24 cellular contexts compared by ENCODE assay signal in the genomic region with DNA sequence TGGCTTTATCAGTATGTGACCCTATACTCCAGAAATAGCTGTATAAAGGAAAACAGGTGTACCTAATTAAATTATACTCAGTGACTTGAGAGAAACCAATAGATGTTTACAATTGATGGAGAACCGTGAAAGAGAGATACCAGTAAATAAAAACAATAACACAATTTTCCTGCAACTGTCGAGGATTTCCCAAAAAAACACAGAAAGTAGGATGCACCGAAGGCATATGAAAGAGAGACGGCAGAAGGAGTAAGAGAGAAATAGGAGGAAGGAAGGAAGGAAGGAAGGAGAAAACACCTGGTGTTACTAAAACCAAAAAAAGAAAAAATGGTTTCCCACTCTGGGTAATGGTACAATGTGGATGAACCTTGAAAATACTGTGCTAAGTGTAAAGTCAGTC. TPM values are rescaled to one million over a fixed set of nuclear protein-coding genes. Genes with fewer than 3 reads are reported as not detected.
A peak's percentile ranks its signal among the peaks of the same experiment; 100 is the strongest.
DNase-seq lines count a peak whose midpoint lies in the region; ATAC-seq and TF ChIP-seq lines count a peak whose summit lies in the region.
"Had no signal": no experiment of that assay in that cellular context is flagged by ENCODE, and none has a peak within 500 bp of the region (broad histone marks: within the 10 kb centered on the region; RNA-seq: fewer than 3 reads in every experiment).

No MANE protein-coding gene starts in this region.

- TF ChIP-seq POLR2A in erythroblast (IDR thresholded peaks at IDR 0.05; ENCODE audit: low read length), result no peak

- TF ChIP-seq CTCF in fibroblast of villous mesenchyme (IDR thresholded peaks at IDR 0.05; ENCODE audit: insufficient read depth, low read depth, low read length), result no peak

- H3K4me1 ChIP-seq in right cardiac atrium (ENCODE audit: control insufficient read depth, insufficient read depth, low read length), result no peaks in the 10 kb centered on the region
- H3K4me1 ChIP-seq: BE2C, BLaER1 had no signal

- no peaks in the 10 kb centered on the region for H3K27me3 Mint-ChIP-seq in T-helper 2 cell treated with Interferon-gamma antibody and Interleukin-4, amounts not matched to agents 5 μg/mL and 100 μg/mL, for 36 hours (ENCODE audit: low read depth)
- H3K27me3 Mint-ChIP-seq: CD4-positive, CD25-positive, alpha-beta regulatory T cell had no signal

- no peaks in the 10 kb centered on the region for H3K27me3 ChIP-seq in right cardiac atrium (ENCODE audit: control insufficient read depth, insufficient read depth)
- H3K27me3 ChIP-seq: BLaER1 had no signal

- H3K4me3 Mint-ChIP-seq in T-helper 2 cell treated with Interferon-gamma antibody and Interleukin-4, amounts not matched to agents 5 μg/mL and 100 μg/mL, for 36 hours, result no peak overlapping the region
- H3K4me3 Mint-ChIP-seq: CD14-positive monocyte; CD4-positive, alpha-beta memory T cell; CD4-positive, CD25-positive, alpha-beta regulatory T cell; CD8-positive, alpha-beta memory T cell had no signal

- no peak overlapping the region for H3K27ac Mint-ChIP-seq in T-helper 2 cell treated with Interferon-gamma antibody and Interleukin-4, amounts not matched to agents 5 μg/mL and 100 μg/mL, for 36 hours
- H3K27ac Mint-ChIP-seq: CD14-positive monocyte; CD4-positive, CD25-positive, alpha-beta regulatory T cell; CD8-positive, alpha-beta memory T cell had no signal

- ATAC-seq in right cardiac atrium, result no peak
- ATAC-seq in left colon, result no peak

- peaks cover 4% of the 10 kb centered on the region for H3K9me3 ChIP-seq in right cardiac atrium (ENCODE audit: control insufficient read depth, low read length)
- H3K9me3 ChIP-seq: BE2C had no signal

- no peak overlapping the region for H3K4me3 ChIP-seq in fibroblast of villous mesenchyme (ENCODE audit: low read depth, low read length)
- H3K4me3 ChIP-seq in right cardiac atrium (ENCODE audit: low read length), result no peak overlapping the region
- H3K4me3 ChIP-seq: BLaER1 had no signal

- H3K36me3 Mint-ChIP-seq in T-helper 2 cell treated with Interferon-gamma antibody and Interleukin-4, amounts not matched to agents 5 μg/mL and 100 μg/mL, for 36 hours (ENCODE audit: low read depth), result no peaks in the 10 kb centered on the region
- H3K36me3 Mint-ChIP-seq: CD14-positive monocyte had no signal

- DNase-seq in Daoy (ENCODE audit: low read depth), result peak; percentile 38
- DNase-seq in RPMI7951 (ENCODE audit: low read depth), result peak; percentile 34
- DNase-seq in fibroblast of villous mesenchyme (ENCODE audit: low read depth), result peak; percentile 2
- peak; percentile 40 for DNase-seq in iPS DF 19.7 (ENCODE audit: low read depth, low spot score)
- no peak for DNase-seq in T-helper 2 cell treated with Interferon-gamma antibody and Interleukin-4, amounts not matched to agents 5 μg/mL and 100 μg/mL, for 36 hours (ENCODE audit: low spot score)
- no peak for DNase-seq in right cardiac atrium
- no peak for DNase-seq in left colon
- no peak for DNase-seq in erythroblast (lab: John Stamatoyannopoulos, UW)
- DNase-seq: 8988T; ACHN; BE2C; C1 segment of cervical spinal cord; CD4-positive, alpha-beta memory T cell; CD4-positive, CD25-positive, alpha-beta regulatory T cell; CD8-positive, alpha-beta memory T cell; COR-L47; DMS 273 treated with DMSO at 0.1 percent for 48 hours; DMS153; DMS53; DMS79; DND-41; GF-D8 had no signal

- H3K9me3 Mint-ChIP-seq in T-helper 2 cell treated with Interferon-gamma antibody and Interleukin-4, amounts not matched to agents 5 μg/mL and 100 μg/mL, for 36 hours, result peaks cover 57% of the 10 kb centered on the region

- WGBS in right cardiac atrium, result 71% methylated on average over 4 of the region's 4 CpGs

- no peaks in the 10 kb centered on the region for H3K4me1 Mint-ChIP-seq in T-helper 2 cell treated with Interferon-gamma antibody and Interleukin-4, amounts not matched to agents 5 μg/mL and 100 μg/mL, for 36 hours (ENCODE audit: low read depth)
- H3K4me1 Mint-ChIP-seq: CD14-positive monocyte; CD4-positive, alpha-beta memory T cell; CD4-positive, CD25-positive, alpha-beta regulatory T cell; CD8-positive, alpha-beta memory T cell had no signal

- intact Hi-C loops in right cardiac atrium (cut with DNase I) (no loop called here), left colon (cut with DNase I, micrococcal nuclease) (no loop called here)

- H3K27ac ChIP-seq in right cardiac atrium (ENCODE audit: low read length), result no peak overlapping the region
- H3K27ac ChIP-seq: BLaER1 had no signal

RNA-seq across cellular contexts. Expression of gene ZNF229, which starts 6.8 kb away (rescaled TPM):
- 5.0 and 9.1 TPM in 2 replicates for total RNA-seq in Daoy (2014; rRNA removed; shearing (Covaris generic))
- total RNA-seq in RPMI7951 (2014; rRNA removed; shearing (Covaris generic)), result 3.8 and 6.1 TPM in 2 replicates
- 12.6 and 13.4 TPM in 2 replicates for total RNA-seq in fibroblast of villous mesenchyme
- 1 to 10 TPM; 7.0 to 7.8 (median 7.2) TPM for total RNA-seq in right cardiac atrium
- polyA plus RNA-seq in right cardiac atrium, result 3.3 TPM
- 1 to 10 TPM; 1.5 to 2.7 TPM for total RNA-seq in left colon
- total RNA-seq: CD4-positive, CD25-positive, alpha-beta regulatory T cell had no signal
- polyA plus RNA-seq: CD14-positive monocyte had no signal

RNA-seq across cellular contexts. Expression of gene ZNF180, which starts 45.2 kb away (rescaled TPM):
- 7.3 and 8.3 TPM in 2 replicates for total RNA-seq in Daoy (2014; rRNA removed; shearing (Covaris generic))
- 10.7 and 11.7 TPM in 2 replicates for total RNA-seq in RPMI7951 (2014; rRNA removed; shearing (Covaris generic))
- total RNA-seq in fibroblast of villous mesenchyme (6.4 and 9.5 TPM in 2 replicates), right cardiac atrium (1 to 10 TPM; 5.3 to 6.5 (median 6.0) TPM), left colon (1 to 10 TPM; 6.1 to 7.5 TPM)
- polyA plus RNA-seq in right cardiac atrium, result 2.6 TPM

RNA-seq across cellular contexts. Expression of gene ZNF285, which starts 53.7 kb away (rescaled TPM):
- 1.9 and 3.0 TPM in 2 replicates for total RNA-seq in Daoy (2014; rRNA removed; shearing (Covaris generic))
- total RNA-seq in RPMI7951 (2014; rRNA removed; shearing (Covaris generic)), result 3.1 and 3.8 TPM in 2 replicates
- total RNA-seq in fibroblast of villous mesenchyme (1.6 and 3.9 TPM in 2 replicates), right cardiac atrium (1 to 10 TPM; 2.7 to 5.5 (median 3.9) TPM), left colon (1 to 10 TPM in 1 of 2 donors, under 1 TPM in 1; 0.92 to 1.8 TPM)
- 2.2 TPM for polyA plus RNA-seq in right cardiac atrium

Comparison
In these comparisons a context has a peak if more than half of its experiments do, and no peak if none do; other contexts are left out.
1. DNase-seq: peak in Daoy (single experiment), RPMI7951 (single experiment), fibroblast of villous mesenchyme (single experiment) and iPS DF 19.7 (single experiment); none in T-helper 2 cell treated with Interferon-gamma antibody and Interleukin-4, amounts not matched to agents 5 μg/mL and 100 μg/mL, for 36 hours (single experiment), right cardiac atrium (0 of 3), left colon (0 of 2) and erythroblast (0 of 2).